In genomic region chr12:27588786-27589185, GRCh38 we compare ENCODE assay signal across 11 cellular contexts.
"Had no signal": no experiment of that assay in that cellular context is flagged by ENCODE, and none has a peak within 500 bp of the region (broad histone marks: within the 10 kb centered on the region; RNA-seq: fewer than 3 reads in every experiment).

No MANE protein-coding gene starts in this region.

- H3K4me1 ChIP-seq: pancreas had no signal

- DNase-seq: activated CD4-positive, alpha-beta T cell treated with anti-CD3 and anti-CD28 coated beads, Interleukin-2, amount 50 U/mL, for 4 hours; activated naive CD4-positive, alpha-beta T cell treated with Interleukin-2 at 50 U/mL for 16 hours; amniotic stem cell; dermis blood vessel endothelial cell; foreskin melanocyte; head of caudate nucleus; pancreas; stimulated activated CD4-positive, alpha-beta T cell treated with anti-CD3 and anti-CD28 coated beads, Interleukin-4, amount 100 ng/mL, for 4 hours; stomach had no signal

- H3K4me3 ChIP-seq: pancreas, stomach, thoracic aorta had no signal

- ATAC-seq: left lobe of liver, pancreas had no signal

- H3K27ac ChIP-seq: pancreas, thoracic aorta had no signal

- H3K36me3 ChIP-seq: pancreas, stomach, thoracic aorta had no signal

- H3K9me3 ChIP-seq: pancreas, stomach, thoracic aorta had no signal

- H3K27me3 ChIP-seq: pancreas, stomach had no signal
